Comparison of ENCODE assay signal across 16 cellular contexts in the genomic region with DNA sequence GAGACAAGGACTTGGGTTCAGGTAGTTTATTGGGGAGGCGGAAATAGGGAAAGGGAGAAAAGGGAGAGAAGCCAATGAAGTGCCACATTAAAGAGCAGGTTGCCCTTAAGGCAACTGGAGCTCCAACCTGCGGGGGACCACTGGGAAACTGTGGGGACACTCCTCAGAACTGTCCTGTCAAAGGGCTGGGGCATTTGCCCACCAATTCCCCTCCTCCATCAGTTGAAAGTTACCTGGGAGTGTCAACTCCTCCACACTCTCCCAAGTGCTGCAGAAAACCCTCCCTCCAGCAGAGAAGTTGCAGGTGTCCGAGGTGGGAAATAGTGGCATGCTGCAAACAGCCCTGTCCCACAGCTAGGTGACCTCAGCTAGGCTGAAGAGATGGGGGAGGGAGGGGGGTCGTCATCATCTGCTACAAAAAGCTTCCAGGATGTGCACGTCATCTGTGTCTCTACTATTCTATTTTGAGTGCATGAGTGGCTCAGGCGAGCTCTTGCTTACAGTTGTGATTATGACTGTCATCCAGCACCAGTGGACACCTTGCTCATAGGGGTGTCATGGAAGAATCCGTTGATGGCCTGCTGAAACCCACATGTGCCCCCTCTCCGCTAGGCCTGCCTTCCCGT. TPM values are rescaled to one million over a fixed set of nuclear protein-coding genes. Genes with fewer than 3 reads are reported as not detected.
DNase-seq lines count a peak whose midpoint lies in the region; ATAC-seq and TF ChIP-seq lines count a peak whose summit lies in the region.
"Had no signal": no experiment of that assay in that cellular context is flagged by ENCODE, and none has a peak within 500 bp of the region (broad histone marks: within the 10 kb centered on the region; RNA-seq: fewer than 3 reads in every experiment).

No MANE protein-coding gene starts in this region.

- H3K27ac Mint-ChIP-seq in activated CD8-positive, alpha-beta memory T cell treated with anti-CD3 and anti-CD28 coated beads, Interleukin-2, amount 10 ng/mL, durations not matched to agents 7 days and 5 days, result no peak overlapping the region

- H4K20me1 ChIP-seq in osteoblast (ENCODE audit: insufficient read depth, low read length), result no peaks in the 10 kb centered on the region

- peak; percentile 49 for DNase-seq in activated CD8-positive, alpha-beta memory T cell treated with anti-CD3 and anti-CD28 coated beads for 24 hours
- no peak for DNase-seq in activated CD8-positive, alpha-beta memory T cell treated with anti-CD3 and anti-CD28 coated beads, Interleukin-2, amount 10 ng/mL, durations not matched to agents 7 days and 5 days
- DNase-seq in HT1080 (ENCODE audit: low read depth) (peak; percentile 1), coronary artery (ENCODE audit: low spot score) (peak; percentile 55), psoas muscle (no peak), prostate gland (ENCODE audit: low spot score) (no peak), NCI-H187 treated with DMSO at 0.1 percent for 48 hours (lab: John Stamatoyannopoulos, UW) (no peak), osteoblast (ENCODE audit: insufficient read length, low spot score, missing footprints) (no peak)
- DNase-seq: C1 segment of cervical spinal cord, DMS 273 treated with DMSO at 0.1 percent for 48 hours, HCEC 1CT, NCI-H2029 treated with DMSO at 0.1 percent for 48 hours, SIG-M5 had no signal

- peaks cover 7% of the 10 kb centered on the region for H3K27me3 Mint-ChIP-seq in activated CD8-positive, alpha-beta memory T cell treated with anti-CD3 and anti-CD28 coated beads, Interleukin-2, amount 10 ng/mL, durations not matched to agents 7 days and 5 days

- no peak overlapping the region for H3K4me2 ChIP-seq in osteoblast (ENCODE audit: insufficient read depth, low read length)

- WGBS in psoas muscle, 3 donors, result 55 to 71% (median 70%) methylated on average over 9 of the region's 9 CpGs
- 77% methylated on average over 6 of the region's 9 CpGs for WGBS in prostate gland

- no peak overlapping the region for H2AFZ ChIP-seq in osteoblast (ENCODE audit: low read length)

- no peak for ATAC-seq in activated CD8-positive, alpha-beta memory T cell treated with anti-CD3 and anti-CD28 coated beads, Interleukin-2, amount 10 ng/mL, durations not matched to agents 7 days and 5 days
- peak; percentile 65 to 85 (median 84) for ATAC-seq in psoas muscle

- TF ChIP-seq POLR2A in prostate gland (IDR thresholded peaks at IDR 0.05), result no peak

- no peaks in the 10 kb centered on the region for H3K79me2 ChIP-seq in osteoblast (ENCODE audit: insufficient read depth, low read length)

- H3K4me3 ChIP-seq in coronary artery (no peak overlapping the region), psoas muscle (no peak overlapping the region), prostate gland (no peak overlapping the region), osteoblast (ENCODE audit: insufficient read depth, low read length) (no peak overlapping the region)

- no peaks in the 10 kb centered on the region for H3K36me3 Mint-ChIP-seq in activated CD8-positive, alpha-beta memory T cell treated with anti-CD3 and anti-CD28 coated beads, Interleukin-2, amount 10 ng/mL, durations not matched to agents 7 days and 5 days

- H3K4me1 ChIP-seq in psoas muscle (no peaks in the 10 kb centered on the region), prostate gland (replicated peaks) (no peaks in the 10 kb centered on the region), osteoblast (ENCODE audit: insufficient read depth, low read length) (peaks cover 7% of the 10 kb centered on the region)

- no peaks in the 10 kb centered on the region for H3K27me3 ChIP-seq in psoas muscle (ENCODE audit: insufficient read depth in 3 of 3, low read length in 2 of 3)
- no peaks in the 10 kb centered on the region for H3K27me3 ChIP-seq in prostate gland (replicated peaks; ENCODE audit: insufficient read depth)
- H3K27me3 ChIP-seq in osteoblast (ENCODE audit: insufficient read depth, low read length), result peaks cover 15% of the 10 kb centered on the region

- H3K9me3 ChIP-seq in psoas muscle, result no peaks in the 10 kb centered on the region
- H3K9me3 ChIP-seq in prostate gland, result no peaks in the 10 kb centered on the region
- no peaks in the 10 kb centered on the region for H3K9me3 ChIP-seq in osteoblast (ENCODE audit: low read depth, low read length)

- no peaks in the 10 kb centered on the region for H3K36me3 ChIP-seq in psoas muscle (ENCODE audit: insufficient read depth in 1 of 2, low read depth in 1 of 2)
- H3K36me3 ChIP-seq in prostate gland, result no peaks in the 10 kb centered on the region
- no peaks in the 10 kb centered on the region for H3K36me3 ChIP-seq in osteoblast (ENCODE audit: insufficient read depth, low read length)

- CTCF ChIA-PET in activated CD8-positive, alpha-beta memory T cell treated with anti-CD3 and anti-CD28 coated beads, Interleukin-2, amount 10 ng/mL, durations not matched to agents 7 days and 5 days (lab: Charles Lee), result no interaction called here

- intact Hi-C loops in psoas muscle (cut with DNase I), result no loop called here
- intact Hi-C loops in prostate gland (cut with DNase I), result no loop called here

- no peak overlapping the region for H3K27ac ChIP-seq in coronary artery
- H3K27ac ChIP-seq in psoas muscle, result no peak overlapping the region
- H3K27ac ChIP-seq in prostate gland, result no peak overlapping the region
- no peak overlapping the region for H3K27ac ChIP-seq in osteoblast (ENCODE audit: low read depth, low read length)

- H3K4me3 Mint-ChIP-seq in activated CD8-positive, alpha-beta memory T cell treated with anti-CD3 and anti-CD28 coated beads, Interleukin-2, amount 10 ng/mL, durations not matched to agents 7 days and 5 days, result no peak overlapping the region

- TF ChIP-seq CTCF in coronary artery (IDR thresholded peaks at IDR 0.05) (no peak), psoas muscle (IDR thresholded peaks at IDR 0.05) (no peak), prostate gland (IDR thresholded peaks at IDR 0.05) (no peak), osteoblast (IDR thresholded peaks at IDR 0.05; ENCODE audit: extremely low read depth, low read depth, low read length) (no peak)

- H3K4me1 Mint-ChIP-seq in activated CD8-positive, alpha-beta memory T cell treated with anti-CD3 and anti-CD28 coated beads, Interleukin-2, amount 10 ng/mL, durations not matched to agents 7 days and 5 days, result no peaks in the 10 kb centered on the region

- H3K9me3 Mint-ChIP-seq in activated CD8-positive, alpha-beta memory T cell treated with anti-CD3 and anti-CD28 coated beads, Interleukin-2, amount 10 ng/mL, durations not matched to agents 7 days and 5 days (ENCODE audit: low read depth), result no peaks in the 10 kb centered on the region

RNA-seq across cellular contexts. Expression of gene XPNPEP2, which starts 41.5 kb away (rescaled TPM):
- 1 to 10 TPM; 1.0 to 1.2 TPM for total RNA-seq in activated CD8-positive, alpha-beta memory T cell treated with anti-CD3 and anti-CD28 coated beads, Interleukin-2, amount 10 ng/mL, durations not matched to agents 7 days and 5 days
- not detected in 2 replicates for total RNA-seq in HT1080 (2014; rRNA removed; shearing (Covaris generic))
- not detected in 2 replicates for polyA plus RNA-seq in HT1080 (2015; cell fraction: cytosol; rRNA removed)
- not detected in 2 replicates for polyA plus RNA-seq in HT1080 (2015; cell fraction: nucleus; rRNA removed)
- total RNA-seq in psoas muscle, result under 1 TPM; 0.25 to 0.97 (median 0.49) TPM
- under 1 TPM; 0.41 to 0.52 (median 0.43) TPM for polyA plus RNA-seq in psoas muscle
- total RNA-seq in prostate gland, result under 1 TPM in 1 of 2 donors, not detected in 1; 0.14 TPM
- total RNA-seq in osteoblast, result not detected in 2 replicates
- total RNA-seq: A172, HT-29, NCI-H460 had no signal

RNA-seq across cellular contexts. Expression of gene APLN, which starts 42.6 kb away (rescaled TPM):
- under 1 TPM; 0.14 to 0.15 TPM for total RNA-seq in activated CD8-positive, alpha-beta memory T cell treated with anti-CD3 and anti-CD28 coated beads, Interleukin-2, amount 10 ng/mL, durations not matched to agents 7 days and 5 days
- total RNA-seq in HT1080 (2014; rRNA removed; shearing (Covaris generic)), result 3.8 and 4.8 TPM in 2 replicates
- polyA plus RNA-seq in HT1080 (2015; cell fraction: cytosol; rRNA removed), result 6.3 TPM in 2 replicates
- polyA plus RNA-seq in HT1080 (2015; cell fraction: nucleus; rRNA removed), result 3.5 and 4.5 TPM in 2 replicates
- total RNA-seq in psoas muscle, result 1 to 10 TPM in 2 of 4 donors, under 1 TPM in 2; 0.86 to 4.1 (median 1.6) TPM
- polyA plus RNA-seq in psoas muscle, result 1 to 10 TPM in 1 of 3 donors, under 1 TPM in 2; 0.13 to 1.0 (median 0.68) TPM
- total RNA-seq in prostate gland, result 1 to 10 TPM; 1.7 to 3.5 TPM
- 0.29 and 0.72 TPM in 2 replicates for total RNA-seq in osteoblast

Comparison
In these comparisons a context has a peak if more than half of its experiments do, and no peak if none do; other contexts are left out.
1. DNase-seq: peak in activated CD8-positive, alpha-beta memory T cell treated with anti-CD3 and anti-CD28 coated beads for 24 hours (single experiment), HT1080 (single experiment) and coronary artery (single experiment); none in activated CD8-positive, alpha-beta memory T cell treated with anti-CD3 and anti-CD28 coated beads, Interleukin-2, amount 10 ng/mL, durations not matched to agents 7 days and 5 days (single experiment), psoas muscle (0 of 2), prostate gland (single experiment), NCI-H187 treated with DMSO at 0.1 percent for 48 hours (single experiment) and osteoblast (single experiment).